1 cellular context compared by ENCODE assay signal in the genomic region with DNA sequence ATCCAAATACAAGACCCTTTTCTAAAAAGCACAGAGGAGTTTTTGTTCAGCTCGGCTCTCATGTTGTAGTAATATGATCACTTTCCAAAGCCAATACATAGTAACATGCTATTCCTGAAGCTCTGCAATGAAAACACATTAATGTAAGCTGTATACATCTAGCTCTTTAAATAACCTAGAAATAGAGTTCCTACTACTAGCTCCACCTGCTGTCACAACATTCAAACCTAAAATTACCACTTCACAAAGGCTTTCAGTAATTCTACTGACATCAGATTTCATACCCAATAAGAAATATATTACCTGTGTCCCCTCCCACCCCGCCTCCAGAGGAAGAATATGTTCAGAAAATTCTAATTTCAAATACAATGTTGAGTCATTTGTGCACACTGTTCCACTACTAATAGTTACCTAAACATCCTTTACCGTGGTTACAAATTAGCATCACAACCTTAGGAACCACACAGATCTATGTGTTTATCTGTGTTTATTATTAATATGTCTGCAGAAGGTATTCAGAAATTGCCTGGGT.
TF ChIP-seq lines count a peak whose summit lies in the region.

No MANE protein-coding gene starts in this region.

TF ChIP-seq in HepG2, 621 proteins besides CTCF, POLR2A, EP300 and RAD21:
- TF ChIP-seq XRCC5 (optimal IDR thresholded peaks at IDR 0.05; ENCODE audit: low read length) (no peak), STAG1 (CRISPR knock-in tag; IDR thresholded peaks at IDR 0.05) (peak; percentile 20; the same call in 1 of the 2 replicates)
